ENCODE assay signal across 8 cellular contexts in genomic region chr22:42070517-42071422, GRCh38. TPM values are rescaled to one million over a fixed set of nuclear protein-coding genes. Genes with fewer than 3 reads are reported as not detected.
DNase-seq lines count a peak whose midpoint lies in the region; ATAC-seq and TF ChIP-seq lines count a peak whose summit lies in the region.

Gene NAGA, minus strand, starts transcription at chr22:42070812. Its CDS starts 515 bp downstream, at chr22:42070297.

- ATAC-seq in HG02642 (IDR thresholded peaks at IDR 0.05; ENCODE audit: poor library complexity, unreplicated experiment) = peak; percentile 93
- peak; percentile 93 to 98 for ATAC-seq in activated naive CD4-positive, alpha-beta T cell treated with anti-CD3 and anti-CD28 coated beads, Interleukin-2, amount 50 U/mL, for 72 hours

- H3K27ac Mint-ChIP-seq in activated naive CD4-positive, alpha-beta T cell treated with anti-CD3 and anti-CD28 coated beads, Interleukin-2, amount 50 U/mL, for 72 hours = peak within 1 kb of the TSS; percentile 79 to 90

- peak within 1 kb of the TSS; percentile 68 for H3K4me3 ChIP-seq in suprapubic skin

- TF ChIP-seq CTCF in GM10266 (IDR thresholded peaks at IDR 0.05; ENCODE audit: control insufficient read depth, insufficient read depth, low read depth, missing control alignments) (no peak), suprapubic skin (IDR thresholded peaks at IDR 0.05) (no peak)

- no peak for TF ChIP-seq EP300 in suprapubic skin (IDR thresholded peaks at IDR 0.05)

- peak; percentile 97 for DNase-seq in GM10266 (ENCODE audit: extremely low spot score)
- DNase-seq in NCI-H1105 treated with DMSO at 0.1 percent for 48 hours (lab: John Stamatoyannopoulos, UW) = peak; percentile 92
- peak; percentile 97 for DNase-seq in SKM-1 treated with dmso at 0.1 percent for 144 hours (lab: John Stamatoyannopoulos, UW; ENCODE audit: unreplicated experiment)
- DNase-seq in activated naive CD4-positive, alpha-beta T cell treated with anti-CD3 and anti-CD28 coated beads, Interleukin-2, amount 50 U/mL, for 72 hours (ENCODE audit: low spot score in 2 of 2) = peak; percentile 93 to 95
- DNase-seq in glomerular endothelial cell (ENCODE audit: extremely low read depth, low read depth, low spot score) = peak; percentile 68
- peak; percentile 97 for DNase-seq in occipital lobe (lab: John Stamatoyannopoulos, UW)
- DNase-seq in suprapubic skin (ENCODE audit: low spot score in 2 of 2) = peak; percentile 98 to 99

- WGBS in suprapubic skin = 1% methylated on average over 38 of the region's 56 CpGs

- H3K27ac ChIP-seq in suprapubic skin = peak within 1 kb of the TSS; percentile 84

- no peaks in the 10 kb centered on the region for H3K9me3 Mint-ChIP-seq in activated naive CD4-positive, alpha-beta T cell treated with anti-CD3 and anti-CD28 coated beads, Interleukin-2, amount 50 U/mL, for 72 hours

- TF ChIP-seq POLR2A in suprapubic skin (IDR thresholded peaks at IDR 0.05) = peak in 1 of 2 donors; percentile 45

- H3K9me3 ChIP-seq in suprapubic skin = no peaks in the 10 kb centered on the region

- H3K36me3 Mint-ChIP-seq in activated naive CD4-positive, alpha-beta T cell treated with anti-CD3 and anti-CD28 coated beads, Interleukin-2, amount 50 U/mL, for 72 hours = peaks cover 7 to 11% of the 10 kb centered on the region in 2 donors

- peaks cover 27% of the 10 kb centered on the region for H3K36me3 ChIP-seq in suprapubic skin

- H3K4me1 ChIP-seq in suprapubic skin = peaks cover 42% of the 10 kb centered on the region

- H3K27me3 ChIP-seq in suprapubic skin = no peaks in the 10 kb centered on the region

RNA-seq across cellular contexts. Expression of gene NAGA, which starts in this region (rescaled TPM):
- total RNA-seq in activated naive CD4-positive, alpha-beta T cell treated with anti-CD3 and anti-CD28 coated beads, Interleukin-2, amount 50 U/mL, for 72 hours = 10 to 100 TPM; 26.3 to 32.3 TPM
- total RNA-seq in glomerular endothelial cell = 33.4 and 41.9 TPM in 2 replicates
- 10.0 TPM for total RNA-seq in occipital lobe
- total RNA-seq in suprapubic skin = 10 to 100 TPM; 20.9 to 25.9 (median 22.2) TPM

Comparison
In these comparisons a context has a peak if more than half of its experiments do, and no peak if none do; other contexts are left out.
1. Peak in every context shown above with its lines: DNase-seq, ATAC-seq, H3K4me3 ChIP-seq and H3K27ac ChIP-seq.